ENCODE assay signal across 8 cellular contexts in genomic region chr17:8740486-8740885, GRCh38. TPM values are rescaled to one million over a fixed set of nuclear protein-coding genes. Genes with fewer than 3 reads are reported as not detected.
A peak's percentile ranks its signal among the peaks of the same experiment; 100 is the strongest.
DNase-seq lines count a peak whose midpoint lies in the region; ATAC-seq and TF ChIP-seq lines count a peak whose summit lies in the region.
"Had no signal": no experiment of that assay in that cellular context is flagged by ENCODE, and none has a peak within 500 bp of the region (broad histone marks: within the 10 kb centered on the region; RNA-seq: fewer than 3 reads in every experiment).

No MANE protein-coding gene starts in this region.

- H3K27ac ChIP-seq in MM.1S (ENCODE audit: low read length): no peak overlapping the region
- no peak overlapping the region for H3K27ac ChIP-seq in breast epithelium

- no peaks in the 10 kb centered on the region for H3K9me2 ChIP-seq in MM.1S (replicated peaks; ENCODE audit: insufficient read depth, low read length)

- no peak for ATAC-seq in HG03521 (IDR thresholded peaks at IDR 0.05; ENCODE audit: unreplicated experiment)
- ATAC-seq: PC-3 had no signal

- H3K9me3 ChIP-seq in MM.1S (replicated peaks; ENCODE audit: insufficient read depth, low read length) (no peaks in the 10 kb centered on the region), breast epithelium (no peaks in the 10 kb centered on the region)

- no peak overlapping the region for H3K9ac ChIP-seq in MM.1S (ENCODE audit: low read length)

- H3K27me3 ChIP-seq in MM.1S (replicated peaks; ENCODE audit: insufficient read depth, low read length) (no peaks in the 10 kb centered on the region), breast epithelium (no peaks in the 10 kb centered on the region)

- H3K4me3 ChIP-seq in MM.1S (ENCODE audit: low read length) (no peak overlapping the region), breast epithelium (no peak overlapping the region)

- DNase-seq in MM.1S (peak; percentile 21), iPS-NIHi11 (ENCODE audit: low spot score) (peak; percentile 56), breast epithelium (ENCODE audit: low spot score in 2 of 2) (no peak), NOMO-1 (lab: John Stamatoyannopoulos, UW; ENCODE audit: unreplicated experiment in 2 of 2) (no peak)
- DNase-seq in activated CD8-positive, alpha-beta memory T cell treated with anti-CD3 and anti-CD28 coated beads for 24 hours: peak; percentile 77
- peak; percentile 14 for DNase-seq in stimulated activated naive CD4-positive, alpha-beta T cell treated with Interleukin-2 at 50 U/mL for 16 hours (lab: John Stamatoyannopoulos, UW)
- DNase-seq: PC-3 had no signal

- peak; percentile 25 for TF ChIP-seq CTCF in MM.1S (IDR thresholded peaks at IDR 0.05; ENCODE audit: low read length)
- no peak for TF ChIP-seq CTCF in breast epithelium (IDR thresholded peaks at IDR 0.05)

- peak overlapping the region; percentile 33; the same call in 1 of the 2 replicates for H2AFZ ChIP-seq in MM.1S (ENCODE audit: low read length)

- no peaks in the 10 kb centered on the region for H3K4me1 ChIP-seq in MM.1S (ENCODE audit: low read length)
- no peaks in the 10 kb centered on the region for H3K4me1 ChIP-seq in breast epithelium

- TF ChIP-seq POLR2A in breast epithelium (IDR thresholded peaks at IDR 0.05): no peak

- no peaks in the 10 kb centered on the region for H4K20me1 ChIP-seq in MM.1S (ENCODE audit: insufficient read depth, low read length)

- H3K79me2 ChIP-seq in MM.1S (ENCODE audit: low read length): no peaks in the 10 kb centered on the region

- intact Hi-C loops in breast epithelium (cut with DNase I; ENCODE audit: low total_unique reads): loop anchor here (10.0 kb wide), 1 partner anchor 336 kb away; no protein-coding TSS in a partner anchor

- H3F3A ChIP-seq in MM.1S (ENCODE audit: insufficient read depth, low read length): no peaks in the 10 kb centered on the region

- H3K4me2 ChIP-seq in MM.1S (ENCODE audit: low read depth, low read length): peak overlapping the region; percentile 22; the same call in 1 of the 2 replicates

- H3K36me3 ChIP-seq in MM.1S (replicated peaks; ENCODE audit: insufficient read depth, low read length): no peaks in the 10 kb centered on the region
- H3K36me3 ChIP-seq in breast epithelium: no peaks in the 10 kb centered on the region

RNA-seq across cellular contexts. Expression of gene CCDC42, which starts 4.2 kb away (rescaled TPM):
- not detected for total RNA-seq in breast epithelium
- total RNA-seq: PC-3 had no signal

RNA-seq across cellular contexts. Expression of gene SPDYE4, which starts 17.9 kb away (rescaled TPM):
- not detected for total RNA-seq in breast epithelium
- total RNA-seq: PC-3 had no signal

RNA-seq across cellular contexts. Expression of gene MFSD6L, which starts 58.7 kb away (rescaled TPM):
- under 1 TPM; 0.48 to 0.98 (median 0.59) TPM for total RNA-seq in breast epithelium

Comparison
In these comparisons a context has a peak if more than half of its experiments do, and no peak if none do; other contexts are left out.
1. DNase-seq: peak in MM.1S (single experiment), activated CD8-positive, alpha-beta memory T cell treated with anti-CD3 and anti-CD28 coated beads for 24 hours (single experiment), iPS-NIHi11 (single experiment) and stimulated activated naive CD4-positive, alpha-beta T cell treated with Interleukin-2 at 50 U/mL for 16 hours (single experiment); none in breast epithelium (0 of 2) and NOMO-1 (0 of 2).